In the genomic region with DNA sequence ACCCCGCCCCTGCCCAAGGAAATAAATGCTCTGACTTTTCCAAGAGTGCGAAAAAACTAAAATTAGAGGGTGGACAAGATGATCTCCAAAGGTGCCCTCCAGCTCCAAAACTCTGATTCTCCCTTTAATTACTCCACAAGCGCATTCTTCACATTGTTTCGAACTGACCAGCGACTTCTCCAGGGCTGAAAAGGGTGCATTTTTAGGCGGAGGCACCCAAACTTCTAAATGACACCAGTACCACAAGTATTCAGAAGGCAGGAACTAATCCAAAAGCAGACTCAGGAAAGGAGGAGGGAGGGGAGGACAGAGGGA, we compare ENCODE assay signal across 9 cellular contexts. TPM values are rescaled to one million over a fixed set of nuclear protein-coding genes. Genes with fewer than 3 reads are reported as not detected.
DNase-seq lines count a peak whose midpoint lies in the region; ATAC-seq and TF ChIP-seq lines count a peak whose summit lies in the region.
"Had no signal": no experiment of that assay in that cellular context is flagged by ENCODE, and none has a peak within 500 bp of the region (broad histone marks: within the 10 kb centered on the region; RNA-seq: fewer than 3 reads in every experiment).

No MANE protein-coding gene starts in this region.

- TF ChIP-seq CTCF in astrocyte of the cerebellum (IDR thresholded peaks at IDR 0.05; ENCODE audit: low read depth, low read length, missing control alignments) (no peak), lower lobe of right lung (IDR thresholded peaks at IDR 0.05) (no peak), upper lobe of left lung (IDR thresholded peaks at IDR 0.05) (no peak)

- no peak for ATAC-seq in activated naive CD4-positive, alpha-beta T cell treated with anti-CD3 and anti-CD28 coated beads, Interleukin-2, amount 50 U/mL, for 72 hours
- ATAC-seq in lower lobe of right lung: no peak
- peak in 1 of 2 donors; percentile 76 for ATAC-seq in upper lobe of left lung (ENCODE audit: low FRiP score in 2 of 2)
- ATAC-seq in HG02981 (IDR thresholded peaks at IDR 0.05; ENCODE audit: unreplicated experiment): no peak

- peaks cover 8% of the 10 kb centered on the region for H3K27me3 Mint-ChIP-seq in activated naive CD4-positive, alpha-beta T cell treated with anti-CD3 and anti-CD28 coated beads, Interleukin-2, amount 50 U/mL, for 24 hours

- no peak for TF ChIP-seq POLR2A in upper lobe of left lung (IDR thresholded peaks at IDR 0.05)

- H3K4me3 Mint-ChIP-seq in activated naive CD4-positive, alpha-beta T cell treated with anti-CD3 and anti-CD28 coated beads, Interleukin-2, amount 50 U/mL, for 24 hours: peak overlapping the region; percentile 51

- intact Hi-C loops in lower lobe of right lung (cut with DNase I): no loop called here

- WGBS in upper lobe of left lung, 2 donors: 56 to 64% methylated on average over 6 of the region's 6 CpGs

- H3K4me1 Mint-ChIP-seq in activated naive CD4-positive, alpha-beta T cell treated with anti-CD3 and anti-CD28 coated beads, Interleukin-2, amount 50 U/mL, for 24 hours: peaks cover 8% of the 10 kb centered on the region

- DNase-seq in activated naive CD4-positive, alpha-beta T cell treated with anti-CD3 and anti-CD28 coated beads, Interleukin-2, amount 50 U/mL, for 72 hours (ENCODE audit: low spot score in 2 of 2): no peak
- no peak for DNase-seq in astrocyte of the cerebellum (ENCODE audit: low read depth)
- DNase-seq in lower lobe of right lung: no peak
- DNase-seq in upper lobe of left lung: no peak
- DNase-seq in medulla oblongata (ENCODE audit: extremely low spot score): no peak
- no peak for DNase-seq in stimulated activated naive CD4-positive, alpha-beta T cell (lab: John Stamatoyannopoulos, UW)
- DNase-seq: DMS 273 treated with DMSO at 0.1 percent for 48 hours had no signal

- H3K9me3 ChIP-seq in lower lobe of right lung (no peaks in the 10 kb centered on the region), upper lobe of left lung (no peaks in the 10 kb centered on the region)

- peak overlapping the region; percentile 49 for H3K4me3 ChIP-seq in astrocyte of the cerebellum (ENCODE audit: low read depth, low read length)
- H3K4me3 ChIP-seq in lower lobe of right lung: peak overlapping the region; percentile 79
- peak overlapping the region; percentile 66 to 83 (median 76) for H3K4me3 ChIP-seq in upper lobe of left lung

- H3K36me3 Mint-ChIP-seq in activated naive CD4-positive, alpha-beta T cell treated with anti-CD3 and anti-CD28 coated beads, Interleukin-2, amount 50 U/mL, for 24 hours: no peaks in the 10 kb centered on the region
- no peaks in the 10 kb centered on the region for H3K36me3 Mint-ChIP-seq in activated naive CD4-positive, alpha-beta T cell treated with anti-CD3 and anti-CD28 coated beads, Interleukin-2, amount 50 U/mL, for 72 hours

- H3K27ac ChIP-seq in lower lobe of right lung (peak overlapping the region; percentile 95), upper lobe of left lung (peak overlapping the region; percentile 93 to 98 (median 94))

- H3K4me1 ChIP-seq in lower lobe of right lung (peaks cover 77% of the 10 kb centered on the region), upper lobe of left lung (peaks cover 35 to 64% (median 40%) of the 10 kb centered on the region in 4 donors)

- H3K36me3 ChIP-seq in lower lobe of right lung (no peaks in the 10 kb centered on the region), upper lobe of left lung (no peaks in the 10 kb centered on the region)

- in situ Hi-C loops in astrocyte of the cerebellum (cut with HindIII; ENCODE audit: low sequenced_read_pairs): no loop called here

- H3K27me3 ChIP-seq in lower lobe of right lung (ENCODE audit: low read depth) (no peaks in the 10 kb centered on the region), upper lobe of left lung (no peaks in the 10 kb centered on the region)

- H3K27ac Mint-ChIP-seq in activated naive CD4-positive, alpha-beta T cell treated with anti-CD3 and anti-CD28 coated beads, Interleukin-2, amount 50 U/mL, for 24 hours: no peak overlapping the region
- H3K27ac Mint-ChIP-seq in activated naive CD4-positive, alpha-beta T cell treated with anti-CD3 and anti-CD28 coated beads, Interleukin-2, amount 50 U/mL, for 72 hours: no peak overlapping the region

- no peaks in the 10 kb centered on the region for H3K9me3 Mint-ChIP-seq in activated naive CD4-positive, alpha-beta T cell treated with anti-CD3 and anti-CD28 coated beads, Interleukin-2, amount 50 U/mL, for 24 hours
- H3K9me3 Mint-ChIP-seq in activated naive CD4-positive, alpha-beta T cell treated with anti-CD3 and anti-CD28 coated beads, Interleukin-2, amount 50 U/mL, for 72 hours: no peaks in the 10 kb centered on the region

- TF ChIP-seq EP300 in upper lobe of left lung (IDR thresholded peaks at IDR 0.05): no peak

RNA-seq across cellular contexts. Expression of a gene that starts 0.8 kb away (rescaled TPM):
- 1 to 10 TPM in 1 of 2 donors, under 1 TPM in 1; 0.07 to 1.7 TPM for total RNA-seq in activated naive CD4-positive, alpha-beta T cell treated with anti-CD3 and anti-CD28 coated beads, Interleukin-2, amount 50 U/mL, for 72 hours
- total RNA-seq in lower lobe of right lung (29.3 TPM), upper lobe of left lung (10 to 100 TPM; 22.4 to 40.3 (median 27.0) TPM)

Comparison
In these comparisons a context has a peak if more than half of its experiments do, and no peak if none do; other contexts are left out.
1. RNA of a gene that starts 0.8 kb away (total RNA-seq): 29.3 TPM in lower lobe of right lung (single experiment) and 22.4 to 40.3 TPM in upper lobe of left lung; 0.07 to 1.7 TPM in activated naive CD4-positive, alpha-beta T cell treated with anti-CD3 and anti-CD28 coated beads, Interleukin-2, amount 50 U/mL, for 72 hours; every median in the first group is over 4 times any median in the second.
2. Peak in every context shown above with its lines, with median percentiles within 50 percentile points of each other: H3K4me3 ChIP-seq.